Comparison of ENCODE assay signal across 29 cellular contexts in genomic region chr1:219340796-219341195, GRCh38.
DNase-seq lines count a peak whose midpoint lies in the region; ATAC-seq and TF ChIP-seq lines count a peak whose summit lies in the region.
"Had no signal": no experiment of that assay in that cellular context is flagged by ENCODE, and none has a peak within 500 bp of the region (broad histone marks: within the 10 kb centered on the region; RNA-seq: fewer than 3 reads in every experiment).

No MANE protein-coding gene starts in this region.

- DNase-seq in EH (ENCODE audit: low read depth) (peak; percentile 65), M059J (ENCODE audit: low read depth) (peak; percentile 39), brain microvascular endothelial cell (peak; percentile 45), foreskin keratinocyte (peak; percentile 86 to 96), Ammon's horn (ENCODE audit: low spot score) (no peak), T-helper 1 cell (no peak), NCI-H345 treated with DMSO at 0.1 percent for 48 hours (lab: John Stamatoyannopoulos, UW; ENCODE audit: unreplicated experiment) (no peak)
- no peak for DNase-seq in activated naive CD4-positive, alpha-beta T cell treated with anti-CD3 and anti-CD28 coated beads for 36 hours
- DNase-seq: activated CD4-positive, alpha-beta T cell treated with anti-CD3 and anti-CD28 coated beads, Interleukin-2, amount 50 U/mL, for 1 hour; activated CD8-positive, alpha-beta memory T cell treated with anti-CD3 and anti-CD28 coated beads, Interleukin-2, amount 50 U/mL, for 4 hours; foreskin melanocyte; GF-D8; immature natural killer cell; left ventricle myocardium superior; NCI-H1417; NCI-H2081 treated with DMSO at 0.1 percent for 48 hours; NCI-H510A; Peyer's patch; stimulated activated CD4-positive, alpha-beta T cell treated with anti-CD3 and anti-CD28 coated beads, Interleukin-1b, Interleukin-23, amount 100 ng/mL, for 48 hours; WERI-Rb-1 had no signal

- no peaks in the 10 kb centered on the region for H3K36me3 Mint-ChIP-seq in activated naive CD4-positive, alpha-beta T cell treated with anti-CD3 and anti-CD28 coated beads for 36 hours (ENCODE audit: low read depth)
- H3K36me3 Mint-ChIP-seq: immature natural killer cell; stimulated activated effector memory CD8-positive, alpha-beta T cell treated with anti-CD3 and anti-CD28 coated beads, Interleukin-12 subunit alpha, Interleukin-12 subunit beta, amount 100 ng/mL, for 72 hours had no signal

- H3K27me3 ChIP-seq in brain microvascular endothelial cell (replicated peaks) (no peaks in the 10 kb centered on the region), foreskin keratinocyte (peaks cover 76% of the 10 kb centered on the region)
- H3K27me3 ChIP-seq: hepatocyte, Peyer's patch had no signal

- no peak for TF ChIP-seq CTCF in brain microvascular endothelial cell (IDR thresholded peaks at IDR 0.05; ENCODE audit: low read depth, low read length, missing control alignments)
- TF ChIP-seq CTCF in foreskin keratinocyte (conservative IDR thresholded peaks at IDR 0.05): no peak

- no peak overlapping the region for H3K4me3 Mint-ChIP-seq in activated naive CD4-positive, alpha-beta T cell treated with anti-CD3 and anti-CD28 coated beads for 36 hours
- H3K4me3 Mint-ChIP-seq: activated naive CD8-positive, alpha-beta T cell; activated T-helper 17 cell treated with anti-CD3 and anti-CD28 coated beads, Interleukin-2, amount 50 U/mL, for 72 hours; brain; immature natural killer cell; neural crest cell; stimulated activated effector memory CD8-positive, alpha-beta T cell treated with anti-CD3 and anti-CD28 coated beads, Interleukin-12 subunit alpha, Interleukin-12 subunit beta, amount 100 ng/mL, for 72 hours; T-helper 2 cell treated with Interferon-gamma antibody and Interleukin-4, amounts not matched to agents 5 μg/mL and 100 μg/mL, for 36 hours had no signal

- H3K4me1 ChIP-seq in foreskin keratinocyte: peaks cover 5% of the 10 kb centered on the region
- H3K4me1 ChIP-seq: Peyer's patch had no signal

- H3K27ac ChIP-seq in brain microvascular endothelial cell: no peak overlapping the region
- no peak overlapping the region for H3K27ac ChIP-seq in foreskin keratinocyte
- H3K27ac ChIP-seq: coronary artery, hepatocyte, Peyer's patch, WERI-Rb-1 had no signal

- no peak overlapping the region for H3K27ac Mint-ChIP-seq in activated naive CD4-positive, alpha-beta T cell treated with anti-CD3 and anti-CD28 coated beads for 36 hours
- H3K27ac Mint-ChIP-seq: activated naive CD8-positive, alpha-beta T cell; activated T-helper 17 cell treated with anti-CD3 and anti-CD28 coated beads, Interleukin-2, amount 50 U/mL, for 72 hours; brain; immature natural killer cell; progenitor cell of endocrine pancreas; stimulated activated effector memory CD8-positive, alpha-beta T cell treated with anti-CD3 and anti-CD28 coated beads, Interleukin-12 subunit alpha, Interleukin-12 subunit beta, amount 100 ng/mL, for 72 hours; T-helper 2 cell treated with Interferon-gamma antibody and Interleukin-4, amounts not matched to agents 5 μg/mL and 100 μg/mL, for 36 hours had no signal

- H3K9me3 Mint-ChIP-seq in activated naive CD4-positive, alpha-beta T cell treated with anti-CD3 and anti-CD28 coated beads for 36 hours: peaks cover 8% of the 10 kb centered on the region

- intact Hi-C loops in activated naive CD4-positive, alpha-beta T cell treated with anti-CD3 and anti-CD28 coated beads for 36 hours (cut with micrococcal nuclease): no loop called here

- no peaks in the 10 kb centered on the region for H3K27me3 Mint-ChIP-seq in activated naive CD4-positive, alpha-beta T cell treated with anti-CD3 and anti-CD28 coated beads for 36 hours (ENCODE audit: low read depth)
- H3K27me3 Mint-ChIP-seq: activated naive CD8-positive, alpha-beta T cell; activated T-helper 17 cell treated with anti-CD3 and anti-CD28 coated beads, Interleukin-2, amount 50 U/mL, for 72 hours; brain; progenitor cell of endocrine pancreas had no signal

- in situ Hi-C loops in brain microvascular endothelial cell (cut with HindIII; ENCODE audit: low pct_ligation_motif_present, low sequenced_read_pairs): no loop called here

- CTCF ChIA-PET in activated naive CD4-positive, alpha-beta T cell treated with anti-CD3 and anti-CD28 coated beads for 36 hours (lab: Charles Lee): no interaction called here

- H3K4me3 ChIP-seq in brain microvascular endothelial cell (ENCODE audit: low read depth, low read length): no peak overlapping the region
- H3K4me3 ChIP-seq: coronary artery, hepatocyte, Peyer's patch had no signal

- peak; percentile 95 for ATAC-seq in foreskin keratinocyte
- ATAC-seq: activated T-helper 17 cell treated with anti-CD3 and anti-CD28 coated beads, Interleukin-2, amount 50 U/mL, for 72 hours; left ventricle myocardium superior; stimulated activated effector memory CD8-positive, alpha-beta T cell treated with anti-CD3 and anti-CD28 coated beads, Interleukin-12 subunit alpha, Interleukin-12 subunit beta, amount 100 ng/mL, for 72 hours had no signal

- H3K4me1 Mint-ChIP-seq in activated naive CD4-positive, alpha-beta T cell treated with anti-CD3 and anti-CD28 coated beads for 36 hours (ENCODE audit: low read depth): no peaks in the 10 kb centered on the region
- H3K4me1 Mint-ChIP-seq: activated T-helper 17 cell treated with anti-CD3 and anti-CD28 coated beads, Interleukin-2, amount 50 U/mL, for 72 hours; brain; immature natural killer cell; neural crest cell; stimulated activated effector memory CD8-positive, alpha-beta T cell treated with anti-CD3 and anti-CD28 coated beads, Interleukin-12 subunit alpha, Interleukin-12 subunit beta, amount 100 ng/mL, for 72 hours had no signal

- no peaks in the 10 kb centered on the region for H3K36me3 ChIP-seq in brain microvascular endothelial cell (replicated peaks)
- H3K36me3 ChIP-seq: Peyer's patch, WERI-Rb-1 had no signal

Comparison
In these comparisons a context has a peak if more than half of its experiments do, and no peak if none do; other contexts are left out.
1. DNase-seq: peak in EH (single experiment), M059J (single experiment), brain microvascular endothelial cell (single experiment) and foreskin keratinocyte (2 of 2); none in Ammon's horn (single experiment), activated naive CD4-positive, alpha-beta T cell treated with anti-CD3 and anti-CD28 coated beads for 36 hours (single experiment), T-helper 1 cell (0 of 5) and NCI-H345 treated with DMSO at 0.1 percent for 48 hours (single experiment).